Comparison of ENCODE assay signal across 19 cellular contexts in the genomic region with DNA sequence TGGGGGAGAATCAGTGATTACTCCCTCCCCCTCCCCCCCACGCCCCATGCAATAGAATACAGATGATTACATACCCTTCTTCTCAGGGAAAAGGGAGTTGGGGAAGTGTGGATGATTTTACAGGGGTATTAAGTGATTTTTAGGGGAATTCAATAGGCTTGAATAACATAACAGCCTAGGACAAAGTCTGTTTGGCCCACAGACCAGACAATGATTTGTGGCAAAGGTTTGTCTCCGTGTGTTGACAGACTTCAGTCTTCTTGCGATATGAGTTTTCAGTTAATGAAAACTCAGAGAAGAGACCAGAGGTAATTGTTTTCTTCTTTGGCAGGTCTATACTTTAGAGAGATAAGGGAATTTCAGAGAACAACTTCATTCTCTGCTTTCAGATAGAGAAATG.
DNase-seq lines count a peak whose midpoint lies in the region; ATAC-seq and TF ChIP-seq lines count a peak whose summit lies in the region.
"Had no signal": no experiment of that assay in that cellular context is flagged by ENCODE, and none has a peak within 500 bp of the region (broad histone marks: within the 10 kb centered on the region; RNA-seq: fewer than 3 reads in every experiment).

No MANE protein-coding gene starts in this region.

- no peak overlapping the region for H2AFZ ChIP-seq in Loucy (ENCODE audit: low read length)

- peaks cover 8% of the 10 kb centered on the region; the same call in 1 of the 2 replicates for H3F3A ChIP-seq in Loucy (ENCODE audit: low read depth)

- peak overlapping the region; percentile 73 for H3K9ac ChIP-seq in Loucy (ENCODE audit: low read depth, low read length, poor library complexity, severe bottlenecking)

- POLR2A ChIA-PET in activated naive CD8-positive, alpha-beta T cell treated with anti-CD3 and anti-CD28 coated beads, Interleukin-2, amount 10 ng/mL, durations not matched to agents 7 days and 5 days (lab: Charles Lee): interaction anchor here (0.9 to 9.2 kb wide), 6 partner anchors 7 to 670 kb away, joined by 3 to 592 read pairs (median 6); a partner anchor contains a TSS

- H3K27ac Mint-ChIP-seq in activated naive CD4-positive, alpha-beta T cell treated with anti-CD3 and anti-CD28 coated beads, Interleukin-2, amount 50 U/mL, for 72 hours: peak overlapping the region; percentile 26 to 76
- H3K27ac Mint-ChIP-seq in activated naive CD8-positive, alpha-beta T cell treated with anti-CD3 and anti-CD28 coated beads, Interleukin-2, amount 10 ng/mL, durations not matched to agents 7 days and 5 days: peak overlapping the region; percentile 74
- peak overlapping the region; percentile 76 for H3K27ac Mint-ChIP-seq in progenitor cell of endocrine pancreas

- no peak for TF ChIP-seq POLR2A in breast epithelium (IDR thresholded peaks at IDR 0.05)

- peaks cover 4 to 6% of the 10 kb centered on the region in 2 donors for H3K36me3 Mint-ChIP-seq in activated naive CD4-positive, alpha-beta T cell treated with anti-CD3 and anti-CD28 coated beads, Interleukin-2, amount 50 U/mL, for 72 hours
- no peaks in the 10 kb centered on the region for H3K36me3 Mint-ChIP-seq in activated naive CD8-positive, alpha-beta T cell treated with anti-CD3 and anti-CD28 coated beads, Interleukin-2, amount 10 ng/mL, durations not matched to agents 7 days and 5 days
- no peaks in the 10 kb centered on the region for H3K36me3 Mint-ChIP-seq in progenitor cell of endocrine pancreas (ENCODE audit: insufficient read depth)

- no peaks in the 10 kb centered on the region for H4K20me1 ChIP-seq in Loucy (ENCODE audit: insufficient read depth, low read length, poor library complexity, severe bottlenecking)

- H3K9me3 Mint-ChIP-seq in activated naive CD4-positive, alpha-beta T cell treated with anti-CD3 and anti-CD28 coated beads, Interleukin-2, amount 50 U/mL, for 72 hours: no peaks in the 10 kb centered on the region
- no peaks in the 10 kb centered on the region for H3K9me3 Mint-ChIP-seq in activated naive CD8-positive, alpha-beta T cell treated with anti-CD3 and anti-CD28 coated beads, Interleukin-2, amount 10 ng/mL, durations not matched to agents 7 days and 5 days
- H3K9me3 Mint-ChIP-seq in progenitor cell of endocrine pancreas (ENCODE audit: low read depth): no peaks in the 10 kb centered on the region

- no peaks in the 10 kb centered on the region for H3K36me3 ChIP-seq in Loucy (ENCODE audit: insufficient read depth, low read length)
- H3K36me3 ChIP-seq in breast epithelium: no peaks in the 10 kb centered on the region
- H3K36me3 ChIP-seq: gastrocnemius medialis had no signal

- peaks cover 41% of the 10 kb centered on the region for H3K4me1 Mint-ChIP-seq in activated naive CD8-positive, alpha-beta T cell treated with anti-CD3 and anti-CD28 coated beads, Interleukin-2, amount 10 ng/mL, durations not matched to agents 7 days and 5 days
- H3K4me1 Mint-ChIP-seq in progenitor cell of endocrine pancreas (ENCODE audit: low read depth): peaks cover 37% of the 10 kb centered on the region

- H3K27me3 Mint-ChIP-seq in activated naive CD8-positive, alpha-beta T cell treated with anti-CD3 and anti-CD28 coated beads, Interleukin-2, amount 10 ng/mL, durations not matched to agents 7 days and 5 days: no peaks in the 10 kb centered on the region
- no peaks in the 10 kb centered on the region for H3K27me3 Mint-ChIP-seq in progenitor cell of endocrine pancreas

- intact Hi-C loops in breast epithelium (cut with DNase I; ENCODE audit: low total_unique reads): no loop called here

- H3K27me3 ChIP-seq in Loucy (ENCODE audit: insufficient read depth, low read length, poor library complexity, severe bottlenecking): no peaks in the 10 kb centered on the region
- H3K27me3 ChIP-seq in breast epithelium: no peaks in the 10 kb centered on the region

- no peak for ATAC-seq in activated naive CD4-positive, alpha-beta T cell treated with anti-CD3 and anti-CD28 coated beads, Interleukin-2, amount 50 U/mL, for 72 hours
- ATAC-seq in activated naive CD8-positive, alpha-beta T cell treated with anti-CD3 and anti-CD28 coated beads, Interleukin-2, amount 10 ng/mL, durations not matched to agents 7 days and 5 days (ENCODE audit: low read depth): no peak
- no peak for ATAC-seq in HG03520 (IDR thresholded peaks at IDR 0.05; ENCODE audit: unreplicated experiment)
- ATAC-seq in HG02759 (IDR thresholded peaks at IDR 0.05; ENCODE audit: unreplicated experiment): no peak
- ATAC-seq: gastrocnemius medialis, sciatic nerve had no signal

- no peaks in the 10 kb centered on the region for H3K9me2 ChIP-seq in Loucy (replicated peaks; ENCODE audit: low read depth, low read length)

- H3K4me3 ChIP-seq in Loucy (ENCODE audit: low read length, poor library complexity, severe bottlenecking): no peak overlapping the region
- H3K4me3 ChIP-seq in breast epithelium: no peak overlapping the region
- H3K4me3 ChIP-seq: gastrocnemius medialis, lung had no signal

- H3K9me3 ChIP-seq in Loucy (ENCODE audit: insufficient read depth, low read depth, low read length): no peaks in the 10 kb centered on the region
- no peaks in the 10 kb centered on the region for H3K9me3 ChIP-seq in breast epithelium
- H3K9me3 ChIP-seq: gastrocnemius medialis had no signal

- peaks cover 34% of the 10 kb centered on the region for H3K4me1 ChIP-seq in Loucy (ENCODE audit: insufficient read depth, low read length, poor library complexity, severe bottlenecking)
- H3K4me1 ChIP-seq in breast epithelium: no peaks in the 10 kb centered on the region
- H3K4me1 ChIP-seq: gastrocnemius medialis had no signal

- DNase-seq in activated naive CD4-positive, alpha-beta T cell treated with anti-CD3 and anti-CD28 coated beads, Interleukin-2, amount 50 U/mL, for 72 hours (ENCODE audit: low spot score in 2 of 2): no peak
- no peak for DNase-seq in activated naive CD4-positive, alpha-beta T cell (lab: John Stamatoyannopoulos, UW)
- no peak for DNase-seq in activated naive CD8-positive, alpha-beta T cell treated with anti-CD3 and anti-CD28 coated beads, Interleukin-2, amount 10 ng/mL, durations not matched to agents 7 days and 5 days
- DNase-seq in progenitor cell of endocrine pancreas (ENCODE audit: low spot score, unreplicated experiment) (no peak), breast epithelium (ENCODE audit: low spot score in 2 of 2) (no peak)
- DNase-seq: activated CD4-positive, alpha-beta T cell treated with anti-CD3 and anti-CD28 coated beads for 1 hour; gastrocnemius medialis; Kasumi-1; NCI-H187 treated with DMSO at 0.1 percent for 48 hours; NCI-H774; SHP77; stimulated activated CD4-positive, alpha-beta T cell treated with anti-CD3 and anti-CD28 coated beads, Interleukin-1b, Interleukin-23, amount 100 ng/mL, for 48 hours; T-helper 9 cell had no signal

- no peaks in the 10 kb centered on the region for H3K79me2 ChIP-seq in Loucy (ENCODE audit: insufficient read depth, low read length)

- H3K4me3 Mint-ChIP-seq in activated naive CD8-positive, alpha-beta T cell treated with anti-CD3 and anti-CD28 coated beads, Interleukin-2, amount 10 ng/mL, durations not matched to agents 7 days and 5 days: no peak overlapping the region
- no peak overlapping the region for H3K4me3 Mint-ChIP-seq in progenitor cell of endocrine pancreas (ENCODE audit: low read depth)

- H3K27ac ChIP-seq in breast epithelium: no peak overlapping the region
- H3K27ac ChIP-seq: epithelial cell of prostate, gastrocnemius medialis had no signal

- H3K4me2 ChIP-seq in Loucy (ENCODE audit: low read depth, low read length, poor library complexity, severe bottlenecking): no peak overlapping the region

- TF ChIP-seq CTCF in Loucy (conservative IDR thresholded peaks at IDR 0.05; ENCODE audit: low read length): no peak
- TF ChIP-seq CTCF in progenitor cell of endocrine pancreas (IDR thresholded peaks at IDR 0.05; ENCODE audit: unreplicated experiment): no peak
- no peak for TF ChIP-seq CTCF in breast epithelium (IDR thresholded peaks at IDR 0.05)
